11 cellular contexts compared by ENCODE assay signal in the genomic region with DNA sequence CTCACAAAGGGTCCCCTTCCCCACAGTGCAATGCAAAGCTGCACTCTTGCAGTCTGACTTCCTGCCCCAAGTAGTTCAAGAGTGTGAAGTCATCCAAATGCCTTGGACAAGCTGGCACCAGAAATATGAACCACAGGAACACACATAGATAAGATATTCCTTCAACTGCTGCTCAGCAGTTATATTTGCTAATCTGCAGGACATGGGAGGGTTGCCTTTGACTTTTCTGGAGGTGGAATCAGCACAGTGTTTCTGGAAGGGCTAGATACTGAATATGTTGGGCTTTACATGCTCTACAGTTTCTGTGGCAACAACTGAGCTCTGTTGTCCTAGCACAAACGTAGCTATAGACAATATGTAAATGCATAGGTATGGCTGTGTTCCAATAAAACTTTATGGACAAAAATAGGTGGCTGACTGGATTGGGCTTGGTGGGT.
DNase-seq lines count a peak whose midpoint lies in the region; ATAC-seq, FAIRE-seq and TF ChIP-seq lines count a peak whose summit lies in the region.
"Had no signal": no experiment of that assay in that cellular context is flagged by ENCODE, and none has a peak within 500 bp of the region (broad histone marks: within the 10 kb centered on the region; RNA-seq: fewer than 3 reads in every experiment).

No MANE protein-coding gene starts in this region.

- H3F3A ChIP-seq in Loucy (ENCODE audit: low read depth) = peaks cover 11% of the 10 kb centered on the region

- H3K9ac ChIP-seq in Loucy (ENCODE audit: low read depth, low read length, poor library complexity, severe bottlenecking) (peak overlapping the region; percentile 20), astrocyte (ENCODE audit: low read length) (no peak overlapping the region)

- peak overlapping the region; percentile 16 for H3K27ac Mint-ChIP-seq in astrocyte (ENCODE audit: unreplicated experiment)
- H3K27ac Mint-ChIP-seq in stimulated activated naive CD8-positive, alpha-beta T cell treated with anti-CD3 and anti-CD28 coated beads, Interleukin-15, amount 100 ng/mL, for 72 hours = peak overlapping the region in 1 of 2 donors; percentile 76
- H3K27ac Mint-ChIP-seq: activated T-cell treated with anti-CD3 and anti-CD28 coated beads, Interleukin-2, amount 50 U/mL, for 24 hours had no signal

- H2AFZ ChIP-seq in Loucy (ENCODE audit: low read length) (no peak overlapping the region), astrocyte (ENCODE audit: low read depth, low read length) (no peak overlapping the region)

- peak; percentile 61 for DNase-seq in Daoy (ENCODE audit: low read depth)
- peak; percentile 68 for DNase-seq in astrocyte (ENCODE audit: low read depth)
- DNase-seq in left lung = no peak
- no peak for DNase-seq in COR-L47 (lab: John Stamatoyannopoulos, UW)
- DNase-seq in stimulated activated naive CD8-positive, alpha-beta T cell treated with anti-CD3 and anti-CD28 coated beads, Interleukin-15, amount 100 ng/mL, for 72 hours = no peak
- DNase-seq in NCI-H2081 (lab: John Stamatoyannopoulos, UW) = no peak
- DNase-seq: activated T-cell treated with anti-CD3 and anti-CD28 coated beads, Interleukin-2, amount 50 U/mL, for 24 hours; Right ventricle myocardium superior had no signal

- no peaks in the 10 kb centered on the region for H3K9me2 ChIP-seq in Loucy (replicated peaks; ENCODE audit: low read depth, low read length)

- peak overlapping the region; percentile 28 for H3K4me2 ChIP-seq in Loucy (ENCODE audit: low read depth, low read length, poor library complexity, severe bottlenecking)
- H3K4me2 ChIP-seq in astrocyte (ENCODE audit: low read length) = peak overlapping the region; percentile 28

- intact Hi-C loops in left lung (cut with DNase I) = loop anchor here in 1 of 2 donors (5.0 kb wide), 1 partner anchor 35 kb away; no protein-coding TSS in a partner anchor

- H3K36me3 ChIP-seq in Loucy (ENCODE audit: insufficient read depth, low read length) = no peaks in the 10 kb centered on the region
- H3K36me3 ChIP-seq in astrocyte (ENCODE audit: insufficient read depth, low read length) = no peaks in the 10 kb centered on the region
- no peaks in the 10 kb centered on the region for H3K36me3 ChIP-seq in left lung

- no peaks in the 10 kb centered on the region for H4K20me1 ChIP-seq in Loucy (ENCODE audit: insufficient read depth, low read length, poor library complexity, severe bottlenecking)
- no peaks in the 10 kb centered on the region for H4K20me1 ChIP-seq in astrocyte (ENCODE audit: insufficient read depth, low read length)

- H3K79me2 ChIP-seq in Loucy (ENCODE audit: insufficient read depth, low read length) (peaks cover 5% of the 10 kb centered on the region; the same call in 1 of the 2 replicates), astrocyte (ENCODE audit: insufficient read depth, low read length) (no peaks in the 10 kb centered on the region)

- peaks cover 2% of the 10 kb centered on the region for H3K9me3 Mint-ChIP-seq in astrocyte (ENCODE audit: unreplicated experiment)
- H3K9me3 Mint-ChIP-seq in stimulated activated naive CD8-positive, alpha-beta T cell treated with anti-CD3 and anti-CD28 coated beads, Interleukin-15, amount 100 ng/mL, for 72 hours = no peaks in the 10 kb centered on the region
- H3K9me3 Mint-ChIP-seq: activated T-cell treated with anti-CD3 and anti-CD28 coated beads, Interleukin-2, amount 50 U/mL, for 24 hours had no signal

- no peaks in the 10 kb centered on the region for H3K9me3 ChIP-seq in Loucy (ENCODE audit: insufficient read depth, low read depth, low read length)
- no peaks in the 10 kb centered on the region for H3K9me3 ChIP-seq in astrocyte (ENCODE audit: insufficient read depth, low read depth, low read length)
- no peaks in the 10 kb centered on the region for H3K9me3 ChIP-seq in left lung

- no peak for TF ChIP-seq CTCF in Loucy (conservative IDR thresholded peaks at IDR 0.05; ENCODE audit: low read length)
- no peak for TF ChIP-seq CTCF in astrocyte (IDR thresholded peaks at IDR 0.05; ENCODE audit: insufficient read depth, low read depth, low read length)
- TF ChIP-seq CTCF in left lung (IDR thresholded peaks at IDR 0.05) = no peak

- peaks cover 17% of the 10 kb centered on the region for H3K4me1 Mint-ChIP-seq in astrocyte (ENCODE audit: low read depth, unreplicated experiment)
- no peaks in the 10 kb centered on the region for H3K4me1 Mint-ChIP-seq in stimulated activated naive CD8-positive, alpha-beta T cell treated with anti-CD3 and anti-CD28 coated beads, Interleukin-15, amount 100 ng/mL, for 72 hours

- H3K27ac ChIP-seq in astrocyte (ENCODE audit: low read depth, low read length) = no peak overlapping the region
- no peak overlapping the region for H3K27ac ChIP-seq in left lung

- H3K4me3 ChIP-seq in Loucy (ENCODE audit: low read length, poor library complexity, severe bottlenecking) (no peak overlapping the region), astrocyte (ENCODE audit: insufficient read depth, low read depth, low read length) (no peak overlapping the region), left lung (no peak overlapping the region)

- no peak overlapping the region for H3K4me3 Mint-ChIP-seq in astrocyte (ENCODE audit: unreplicated experiment)
- no peak overlapping the region for H3K4me3 Mint-ChIP-seq in stimulated activated naive CD8-positive, alpha-beta T cell treated with anti-CD3 and anti-CD28 coated beads, Interleukin-15, amount 100 ng/mL, for 72 hours
- H3K4me3 Mint-ChIP-seq: activated T-cell treated with anti-CD3 and anti-CD28 coated beads, Interleukin-2, amount 50 U/mL, for 24 hours; CD14-positive monocyte had no signal

- H3K4me1 ChIP-seq in Loucy (ENCODE audit: insufficient read depth, low read length, poor library complexity, severe bottlenecking) (peaks cover 32% of the 10 kb centered on the region), astrocyte (ENCODE audit: insufficient read depth, low read length) (peaks cover 8% of the 10 kb centered on the region), left lung (peaks cover 0 to 11% of the 10 kb centered on the region in 2 donors)

- no peaks in the 10 kb centered on the region for H3K36me3 Mint-ChIP-seq in astrocyte (ENCODE audit: low read depth, unreplicated experiment)

- no peaks in the 10 kb centered on the region for H3K27me3 ChIP-seq in Loucy (ENCODE audit: insufficient read depth, low read length, poor library complexity, severe bottlenecking)
- no peaks in the 10 kb centered on the region for H3K27me3 ChIP-seq in astrocyte (ENCODE audit: insufficient read depth, low read length)
- no peaks in the 10 kb centered on the region for H3K27me3 ChIP-seq in left lung

- peak; percentile 87 for FAIRE-seq in astrocyte (lab: Jason Lieb, UNC)

- ATAC-seq in left lung (peak; percentile 69), HG03378 (IDR thresholded peaks at IDR 0.05; ENCODE audit: unreplicated experiment) (no peak)
- ATAC-seq in stimulated activated naive CD8-positive, alpha-beta T cell treated with anti-CD3 and anti-CD28 coated beads, Interleukin-15, amount 100 ng/mL, for 72 hours = no peak

- H3K27me3 Mint-ChIP-seq in astrocyte (ENCODE audit: low read depth, unreplicated experiment) = no peaks in the 10 kb centered on the region
- no peaks in the 10 kb centered on the region for H3K27me3 Mint-ChIP-seq in stimulated activated naive CD8-positive, alpha-beta T cell treated with anti-CD3 and anti-CD28 coated beads, Interleukin-15, amount 100 ng/mL, for 72 hours

Comparison
In these comparisons a context has a peak if more than half of its experiments do, and no peak if none do; other contexts are left out.
1. DNase-seq: peak in Daoy (single experiment) and astrocyte (single experiment); none in left lung (0 of 2), COR-L47 (single experiment), stimulated activated naive CD8-positive, alpha-beta T cell treated with anti-CD3 and anti-CD28 coated beads, Interleukin-15, amount 100 ng/mL, for 72 hours (0 of 2) and NCI-H2081 (0 of 2).